8 cellular contexts compared by ENCODE assay signal in genomic region chr9:113349434-113350337, GRCh38. TPM values are rescaled to one million over a fixed set of nuclear protein-coding genes. Genes with fewer than 3 reads are reported as not detected.
DNase-seq lines count a peak whose midpoint lies in the region; ATAC-seq, FAIRE-seq and TF ChIP-seq lines count a peak whose summit lies in the region.

BSPRY (plus strand) TSS chr9:113349541; CDS start chr9:113349580, 39 bp downstream.

- H3K27ac ChIP-seq in SJSA1 (no peak within 1 kb of the TSS), lower lobe of right lung (no peak within 1 kb of the TSS), thyroid gland (peak within 1 kb of the TSS; percentile 40 to 81 (median 73))

- TF ChIP-seq POLR2A in GM12891 (IDR thresholded peaks at IDR 0.05; ENCODE audit: low read depth, low read length) (no peak), thyroid gland (IDR thresholded peaks at IDR 0.05) (peak in 1 of 2 donors; percentile 79)

- FAIRE-seq in GM12891 (lab: Jason Lieb, UNC) = peak; percentile 61

- H3K27me3 ChIP-seq in SJSA1 (replicated peaks) (peaks cover 44% of the 10 kb centered on the region), lower lobe of right lung (ENCODE audit: low read depth) (peaks cover 19% of the 10 kb centered on the region), thyroid gland (no peaks in the 10 kb centered on the region)

- H3K4me1 ChIP-seq in SJSA1 (replicated peaks) (peaks cover 8% of the 10 kb centered on the region), lower lobe of right lung (peaks cover 13% of the 10 kb centered on the region), thyroid gland (peaks cover under 1 to 15% of the 10 kb centered on the region in 2 donors)

- H3K4me3 ChIP-seq in SJSA1 (0 out of 2 replicates have a peak within 1 kb of the TSS, but pooled peaks have one; percentile 8), lower lobe of right lung (peak within 1 kb of the TSS; percentile 66), thyroid gland (replicated peaks in 1 of 3) (peak within 1 kb of the TSS; percentile 47 to 65 (median 50))

- intact Hi-C loops in lower lobe of right lung (cut with DNase I) (no loop called here), thyroid gland (cut with DNase I) (no loop called here)

- H3K36me3 ChIP-seq in SJSA1 (no peaks in the 10 kb centered on the region), lower lobe of right lung (no peaks in the 10 kb centered on the region), thyroid gland (no peaks in the 10 kb centered on the region)

- ATAC-seq in HG02678 (IDR thresholded peaks at IDR 0.05; ENCODE audit: unreplicated experiment) (peak; percentile 42), lower lobe of right lung (peak; percentile 87 to 95)

- TF ChIP-seq CTCF in lower lobe of right lung (IDR thresholded peaks at IDR 0.05) = no peak
- TF ChIP-seq CTCF in thyroid gland (IDR thresholded peaks at IDR 0.05) = no peak

- H3K9me3 ChIP-seq in SJSA1 (replicated peaks) (no peaks in the 10 kb centered on the region), lower lobe of right lung (no peaks in the 10 kb centered on the region), thyroid gland (no peaks in the 10 kb centered on the region)

- WGBS in thyroid gland, 2 donors = 2 to 5% methylated on average over 15 to 34 of the region's 80 CpGs

- DNase-seq in GM12891 (ENCODE audit: insufficient read length, low spot score) = peak; percentile 50
- no peak for DNase-seq in SJSA1 (ENCODE audit: low read depth in 1 of 2, low spot score in 2 of 2)
- peak; percentile 18 for DNase-seq in central memory CD4-positive, alpha-beta T cell
- peak; percentile 53 for DNase-seq in lower lobe of right lung
- peak; percentile 68 to 72 for DNase-seq in thyroid gland
- no peak for DNase-seq in effector CD8-positive, alpha-beta T cell (lab: John Stamatoyannopoulos, UW)
- DNase-seq in GM19240 (ENCODE audit: insufficient read length, low spot score) = no peak

TF ChIP-seq in GM12891, 5 proteins besides CTCF, POLR2A, EP300 and RAD21:
- TF ChIP-seq TAF1 (IDR thresholded peaks at IDR 0.05; ENCODE audit: low read depth, low read length) (no peak), PAX5 (IDR thresholded peaks at IDR 0.05; ENCODE audit: insufficient read depth, low read length, severe bottlenecking) (no peak), POLR2AphosphoS5 (IDR thresholded peaks at IDR 0.05; ENCODE audit: low read depth, low read length) (no peak), SPI1 (IDR thresholded peaks at IDR 0.05; ENCODE audit: low read depth, low read length) (no peak), POU2F2 (IDR thresholded peaks at IDR 0.05; ENCODE audit: low read depth, low read length) (no peak)

RNA-seq across cellular contexts. Expression of gene BSPRY, which starts in this region (rescaled TPM):
- polyA plus RNA-seq in GM12891 (2012; ENCODE audit: low read depth, missing spikeins) = 2.5 TPM
- not detected in 2 replicates for total RNA-seq in SJSA1 (2014; rRNA removed; shearing (Covaris generic))
- total RNA-seq in lower lobe of right lung (8.4 TPM), thyroid gland (10 to 100 TPM; 53.2 to 79.7 (median 67.1) TPM)

Comparison
In these comparisons a context has a peak if more than half of its experiments do, and no peak if none do; other contexts are left out.
1. DNase-seq: peak in GM12891 (single experiment), central memory CD4-positive, alpha-beta T cell (single experiment), lower lobe of right lung (single experiment) and thyroid gland (2 of 2); none in SJSA1 (0 of 2), effector CD8-positive, alpha-beta T cell (single experiment) and GM19240 (single experiment).
2. H3K27ac ChIP-seq: peak in thyroid gland (3 of 3); none in SJSA1 (single experiment) and lower lobe of right lung (single experiment).
3. H3K4me3 ChIP-seq: peak in every context shown above with its lines; median percentile 66 in lower lobe of right lung; 50 in thyroid gland; 8 in SJSA1.